In genomic region chr5:157689942-157690689, GRCh38 we compare ENCODE assay signal across 11 cellular contexts. TPM values are rescaled to one million over a fixed set of nuclear protein-coding genes. Genes with fewer than 3 reads are reported as not detected.
DNase-seq lines count a peak whose midpoint lies in the region; ATAC-seq and TF ChIP-seq lines count a peak whose summit lies in the region.
"Had no signal": no experiment of that assay in that cellular context is flagged by ENCODE, and none has a peak within 500 bp of the region (broad histone marks: within the 10 kb centered on the region; RNA-seq: fewer than 3 reads in every experiment).

No MANE protein-coding gene starts in this region.

- H3K36me3 ChIP-seq in DOHH2 (ENCODE audit: control insufficient read depth, low read length) = no peaks in the 10 kb centered on the region
- H3K36me3 ChIP-seq in brain microvascular endothelial cell (replicated peaks) = no peaks in the 10 kb centered on the region
- H3K36me3 ChIP-seq in spleen = no peaks in the 10 kb centered on the region
- H3K36me3 ChIP-seq: prostate gland had no signal

- peak; percentile 19 for TF ChIP-seq CTCF in DOHH2 (IDR thresholded peaks at IDR 0.05; ENCODE audit: low read depth, low read length, poor library complexity, severe bottlenecking)
- TF ChIP-seq CTCF in brain microvascular endothelial cell (IDR thresholded peaks at IDR 0.05; ENCODE audit: low read depth, low read length, missing control alignments) = peak; percentile 52
- peak in 5 of 11 experiments; percentile 22 to 47 (median 26) for TF ChIP-seq CTCF in spleen (IDR thresholded peaks at IDR 0.05 in 8 of 11, conservative IDR thresholded peaks at IDR 0.05 in 3 of 11)

- ATAC-seq in T-helper 17 cell = peak; percentile 75
- no peak for ATAC-seq in GM18517 (IDR thresholded peaks at IDR 0.05; ENCODE audit: unreplicated experiment)

- H3K27ac Mint-ChIP-seq in T-helper 17 cell = no peak overlapping the region
- H3K27ac Mint-ChIP-seq: activated naive CD4-positive, alpha-beta T cell treated with anti-CD3 and anti-CD28 coated beads, Interleukin-2, amount 50 U/mL, for 24 hours had no signal

- intact Hi-C loops in spleen (cut with DNase I; ENCODE audit: low total_unique reads) = no loop called here

- H3K27ac ChIP-seq in DOHH2 (ENCODE audit: low read depth, low read length) (no peak overlapping the region), brain microvascular endothelial cell (no peak overlapping the region), spleen (peak overlapping the region in 1 of 8 donors; percentile 21)
- H3K27ac ChIP-seq: prostate gland had no signal

- no peaks in the 10 kb centered on the region for H3K79me2 ChIP-seq in DOHH2 (ENCODE audit: control insufficient read depth, low read length)

- peaks cover 1% of the 10 kb centered on the region for H3K4me1 Mint-ChIP-seq in T-helper 17 cell
- H3K4me1 Mint-ChIP-seq: activated naive CD4-positive, alpha-beta T cell treated with anti-CD3 and anti-CD28 coated beads, Interleukin-2, amount 50 U/mL, for 24 hours had no signal

- H3K4me3 ChIP-seq in DOHH2 (ENCODE audit: low read length) = no peak overlapping the region
- peak overlapping the region; percentile 32 for H3K4me3 ChIP-seq in brain microvascular endothelial cell (ENCODE audit: low read depth, low read length)
- peak overlapping the region in 2 of 8 donors; percentile 8 to 39 for H3K4me3 ChIP-seq in spleen
- H3K4me3 ChIP-seq: prostate gland had no signal

- DNase-seq in T-helper 17 cell = peak; percentile 23 to 38 (median 28)
- DNase-seq in brain microvascular endothelial cell = no peak
- peak; percentile 78 for DNase-seq in spleen
- DNase-seq in kidney tubule cell (ENCODE audit: low spot score) = no peak
- DNase-seq in glomerular visceral epithelial cell (ENCODE audit: extremely low spot score) = no peak
- DNase-seq in HPDE6-E6E7 (ENCODE audit: extremely low spot score) = no peak
- DNase-seq: NCI-H2171 treated with DMSO at 0.1 percent for 48 hours had no signal

- no peak for TF ChIP-seq POLR2A in spleen (IDR thresholded peaks at IDR 0.05)

- in situ Hi-C loops in brain microvascular endothelial cell (cut with HindIII; ENCODE audit: low pct_ligation_motif_present, low sequenced_read_pairs) = no loop called here

- H3K9me2 ChIP-seq in DOHH2 (replicated peaks; ENCODE audit: control insufficient read depth, low read length) = no peaks in the 10 kb centered on the region

- H3K9me3 ChIP-seq in DOHH2 (ENCODE audit: control insufficient read depth, insufficient read depth, low read length) = no peaks in the 10 kb centered on the region; the same call in 1 of the 2 replicates
- no peaks in the 10 kb centered on the region for H3K9me3 ChIP-seq in T-helper 17 cell (ENCODE audit: control insufficient read depth, low read length, poor library complexity, severe bottlenecking)
- H3K9me3 ChIP-seq in spleen = no peaks in the 10 kb centered on the region
- H3K9me3 ChIP-seq: prostate gland had no signal

- H3K27me3 ChIP-seq in DOHH2 (ENCODE audit: control insufficient read depth, low read length) (no peaks in the 10 kb centered on the region), brain microvascular endothelial cell (replicated peaks) (no peaks in the 10 kb centered on the region), spleen (replicated peaks in 1 of 7) (peaks cover 0 to 8% (median 0%) of the 10 kb centered on the region in 7 donors)

- peaks cover 6% of the 10 kb centered on the region for H3K27me3 Mint-ChIP-seq in T-helper 17 cell

- no peaks in the 10 kb centered on the region for H3K4me1 ChIP-seq in DOHH2 (ENCODE audit: control insufficient read depth, low read length)
- H3K4me1 ChIP-seq in spleen = peaks cover 0 to 7% (median 0%) of the 10 kb centered on the region in 6 donors
- H3K4me1 ChIP-seq: prostate gland had no signal

- WGBS in spleen, 5 donors = 61 to 70% (median 62%) methylated on average over 41 to 52 of the region's 52 CpGs

- no peaks in the 10 kb centered on the region for H4K20me1 ChIP-seq in DOHH2 (ENCODE audit: control insufficient read depth, insufficient read depth, low read depth, low read length)

- no peak overlapping the region for H3K4me2 ChIP-seq in DOHH2 (ENCODE audit: low read length)

- no peaks in the 10 kb centered on the region for H3K36me3 Mint-ChIP-seq in T-helper 17 cell (ENCODE audit: low read depth)

- H3F3A ChIP-seq in DOHH2 (ENCODE audit: control insufficient read depth, insufficient read depth) = no peaks in the 10 kb centered on the region

- no peak overlapping the region for H3K4me3 Mint-ChIP-seq in T-helper 17 cell
- H3K4me3 Mint-ChIP-seq: activated naive CD4-positive, alpha-beta T cell treated with anti-CD3 and anti-CD28 coated beads, Interleukin-2, amount 50 U/mL, for 24 hours had no signal

RNA-seq across cellular contexts. Expression of gene C5orf52, which starts 18.8 kb away (rescaled TPM):
- total RNA-seq in T-helper 17 cell = not detected
- total RNA-seq in spleen = not detected
- not detected for polyA plus RNA-seq in spleen

RNA-seq across cellular contexts. Expression of gene SOX30, which starts 37.9 kb away (rescaled TPM):
- total RNA-seq in T-helper 17 cell (under 1 TPM in 1 of 2 donors, not detected in 1; 0.44 TPM), spleen (under 1 TPM in 5 of 7 donors, not detected in 2; 0.09 to 0.27 (median 0.20) TPM)
- under 1 TPM; 0.02 to 0.13 (median 0.11) TPM for polyA plus RNA-seq in spleen

RNA-seq across cellular contexts. Expression of gene THG1L, which starts 41.1 kb away (rescaled TPM):
- total RNA-seq in T-helper 17 cell (1 to 10 TPM; 5.2 to 5.5 TPM), spleen (10 to 100 TPM in 2 of 7 donors, 1 to 10 TPM in 5; 7.5 to 13.0 (median 8.8) TPM)
- polyA plus RNA-seq in spleen = 10 to 100 TPM in 2 of 3 donors, 1 to 10 TPM in 1; 8.3 to 17.8 (median 17.0) TPM

RNA-seq across cellular contexts. Expression of gene LSM11, which starts 53.4 kb away (rescaled TPM):
- 1 to 10 TPM; 1.0 to 1.4 TPM for total RNA-seq in T-helper 17 cell
- total RNA-seq in spleen = 1 to 10 TPM; 3.0 to 4.6 (median 3.5) TPM
- polyA plus RNA-seq in spleen = 1 to 10 TPM; 1.2 to 1.5 (median 1.3) TPM

Comparison
In these comparisons a context has a peak if more than half of its experiments do, and no peak if none do; other contexts are left out.
1. DNase-seq: peak in T-helper 17 cell (3 of 3) and spleen (single experiment); none in brain microvascular endothelial cell (single experiment), kidney tubule cell (single experiment), glomerular visceral epithelial cell (single experiment) and HPDE6-E6E7 (single experiment).